ENCODE assay signal across 9 cellular contexts in the genomic region with DNA sequence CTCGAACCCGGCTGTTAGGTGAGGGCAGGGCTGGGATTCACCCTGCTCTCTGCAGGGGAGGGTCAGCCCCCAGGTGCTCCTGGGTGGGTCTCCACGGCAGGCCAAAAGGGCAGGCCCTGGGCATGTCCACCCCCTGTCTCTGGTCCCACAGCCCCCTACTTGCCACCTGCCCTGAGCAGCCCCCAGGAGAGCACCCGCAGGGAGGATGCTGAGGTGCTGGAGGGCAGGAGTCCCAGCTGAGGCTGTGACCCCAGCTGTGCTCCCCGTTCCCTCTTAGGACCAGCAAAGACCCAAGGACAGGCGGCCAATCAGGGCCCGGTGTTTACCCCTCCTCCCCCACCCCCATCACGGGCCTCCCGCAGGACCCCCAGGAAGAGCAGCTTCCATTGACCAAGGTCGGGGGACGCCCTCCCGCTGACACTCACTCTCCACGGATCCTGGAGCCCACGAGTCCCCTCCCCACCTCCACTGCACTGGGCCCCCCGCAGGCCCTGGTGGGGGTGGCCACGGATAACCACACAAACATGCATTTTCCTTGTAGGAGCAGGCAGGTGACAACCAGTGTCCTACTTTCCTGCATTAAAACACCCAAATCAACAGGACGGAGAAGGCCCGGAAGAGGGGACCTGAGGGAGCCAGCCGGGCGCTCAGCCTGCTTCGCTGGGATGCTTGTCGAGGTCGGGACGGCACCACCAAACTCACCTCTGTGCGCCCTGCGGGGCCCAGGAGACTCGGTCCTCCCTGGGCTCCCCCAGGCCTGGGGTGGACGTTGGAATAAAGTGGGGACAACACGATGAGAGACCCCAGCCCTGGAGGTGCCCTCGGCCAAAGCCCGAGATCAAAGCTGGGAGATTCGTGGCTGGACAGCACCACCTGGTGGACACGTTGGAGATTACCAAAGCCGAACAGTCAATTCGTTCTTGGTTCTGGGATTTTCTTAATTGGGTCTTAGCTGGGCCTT. TPM values are rescaled to one million over a fixed set of nuclear protein-coding genes. Genes with fewer than 3 reads are reported as not detected.
DNase-seq lines count a peak whose midpoint lies in the region; ATAC-seq lines count a peak whose summit lies in the region.
"Had no signal": no experiment of that assay in that cellular context is flagged by ENCODE, and none has a peak within 500 bp of the region (broad histone marks: within the 10 kb centered on the region; RNA-seq: fewer than 3 reads in every experiment).

No MANE protein-coding gene starts in this region.

- H2BK120ac ChIP-seq in mesendoderm (ENCODE audit: low read depth, low read length), result no peak overlapping the region

- no peaks in the 10 kb centered on the region for H3K27me3 ChIP-seq in mesendoderm (ENCODE audit: insufficient read depth, low read length, poor library complexity)

- H3K4me1 ChIP-seq in mesendoderm (ENCODE audit: control insufficient read depth, low read depth, low read length), result no peaks in the 10 kb centered on the region

- no peak overlapping the region for H2BK15ac ChIP-seq in mesendoderm (replicated peaks; ENCODE audit: low read depth)

- no peak for ATAC-seq in GM19463 (IDR thresholded peaks at IDR 0.05; ENCODE audit: unreplicated experiment)

- H3K36me3 ChIP-seq in mesendoderm (ENCODE audit: control insufficient read depth, insufficient read depth, low read length), result no peaks in the 10 kb centered on the region

- no peak overlapping the region for H4K8ac ChIP-seq in mesendoderm (ENCODE audit: low read depth, low read length)

- no peaks in the 10 kb centered on the region for H3K79me1 ChIP-seq in mesendoderm (ENCODE audit: low read length)

- no peak overlapping the region for H3K23ac ChIP-seq in mesendoderm (ENCODE audit: low read length)

- no peak overlapping the region for H3K4me3 ChIP-seq in mesendoderm (ENCODE audit: low read length)

- no peaks in the 10 kb centered on the region for H3K79me2 ChIP-seq in mesendoderm (ENCODE audit: control insufficient read depth, insufficient read depth, low read length)

- DNase-seq in NCI-H2081 (lab: John Stamatoyannopoulos, UW) (peak; percentile 38 to 50), NCI-H2081 treated with DMSO at 0.1 percent for 48 hours (lab: John Stamatoyannopoulos, UW) (no peak), NCI-H2227 (lab: John Stamatoyannopoulos, UW; ENCODE audit: unreplicated experiment) (peak; percentile 76), dermis microvascular lymphatic vessel endothelial cell (ENCODE audit: low read depth in 2 of 2) (peak; percentile 16 to 42), mesendoderm (peak; percentile 46)
- peak; percentile 44 to 46 for DNase-seq in activated CD4-positive, alpha-beta T cell treated with anti-CD3 and anti-CD28 coated beads, Interleukin-2, amount 50 U/mL, for 4 hours
- DNase-seq in stimulated activated CD8-positive, alpha-beta memory T cell treated with anti-CD3 and anti-CD28 coated beads, Interleukin-4, amount 100 ng/mL, for 24 hours (ENCODE audit: low read depth), result peak; percentile 36

- H3K9ac ChIP-seq in mesendoderm (ENCODE audit: low read length), result no peak overlapping the region

- H3K56ac ChIP-seq in mesendoderm (ENCODE audit: low read length), result peak overlapping the region; percentile 49

- no peak overlapping the region for H4K5ac ChIP-seq in mesendoderm (ENCODE audit: low read length)

- no peak overlapping the region for H3K27ac ChIP-seq in mesendoderm (ENCODE audit: low read depth, low read length)

- no CpG with 5 or more reads among the region's 35 CpGs for WGBS in mesendoderm (ENCODE audit: extremely low coverage, insufficient coverage, low lambda C conversion rate)

- no peak overlapping the region for H3K4ac ChIP-seq in mesendoderm (ENCODE audit: low read depth, low read length)

- no peak overlapping the region for H2AK5ac ChIP-seq in mesendoderm (ENCODE audit: low read length)

- H2BK5ac ChIP-seq in mesendoderm (ENCODE audit: low read length), result no peak overlapping the region

- H3K18ac ChIP-seq in mesendoderm (ENCODE audit: low read length), result no peak overlapping the region

- H3K4me2 ChIP-seq in mesendoderm (ENCODE audit: low read length), result peak overlapping the region; percentile 38

RNA-seq across cellular contexts. Expression of gene ENPP7, which starts 22.5 kb away (rescaled TPM):
- total RNA-seq in dermis microvascular lymphatic vessel endothelial cell, result not detected in 2 replicates
- not detected for polyA plus RNA-seq in mesendoderm (2013, experiment 1 of 2)
- polyA plus RNA-seq in mesendoderm (2013, experiment 2 of 2), result not detected
- total RNA-seq: mononuclear cell had no signal
